In genomic region chr19:7368866-7369265, GRCh38 we compare ENCODE assay signal across 8 cellular contexts. TPM values are rescaled to one million over a fixed set of nuclear protein-coding genes. Genes with fewer than 3 reads are reported as not detected.
DNase-seq lines count a peak whose midpoint lies in the region; ATAC-seq and TF ChIP-seq lines count a peak whose summit lies in the region.
"Not testable (repeated sequence)": the region's sequence is repeated elsewhere in the genome, so short reads cannot be mapped to it uniquely, and the experiment has no call there.

No MANE protein-coding gene starts in this region.

- H3K4me1 Mint-ChIP-seq in activated CD8-positive, alpha-beta T cell treated with anti-CD3 and anti-CD28 coated beads for 36 hours (ENCODE audit: low read depth); nephron progenitor cell; stimulated activated naive CD8-positive, alpha-beta T cell treated with anti-CD3 and anti-CD28 coated beads, Interleukin-15, Interleukin-2, amounts not matched to agents 100 ng/mL and 50 ng/mL, for 24 hours (ENCODE audit: low read depth): not testable (repeated sequence)

- not testable (repeated sequence) for H3K4me2 ChIP-seq in PC-9

- peak overlapping the region; percentile 52 for H3K27ac Mint-ChIP-seq in activated CD8-positive, alpha-beta T cell treated with anti-CD3 and anti-CD28 coated beads for 36 hours
- H3K27ac Mint-ChIP-seq in nephron progenitor cell, result peak overlapping the region; percentile 73
- H3K27ac Mint-ChIP-seq in stimulated activated naive CD8-positive, alpha-beta T cell treated with anti-CD3 and anti-CD28 coated beads, Interleukin-15, Interleukin-2, amounts not matched to agents 100 ng/mL and 50 ng/mL, for 24 hours, result peak overlapping the region; percentile 26

- H3K4me3 ChIP-seq in AG10803 (ENCODE audit: low read length); HEK293 (ENCODE audit: low read depth, low read length); PC-9; breast epithelium: not testable (repeated sequence)

- not testable (repeated sequence) for H3K4me1 ChIP-seq in HEK293 (ENCODE audit: control insufficient read depth, insufficient read depth, low read length); PC-9 (replicated peaks; ENCODE audit: insufficient read depth); breast epithelium

- not testable (repeated sequence) for TF ChIP-seq CTCF in AG10803 (conservative IDR thresholded peaks at IDR 0.05; ENCODE audit: low read length); HEK293 (tag by site-specific recombination; IDR thresholded peaks at IDR 0.05); PC-9 (conservative IDR thresholded peaks at IDR 0.05); activated CD8-positive, alpha-beta T cell treated with anti-CD3 and anti-CD28 coated beads for 36 hours (IDR thresholded peaks at IDR 0.05); breast epithelium (IDR thresholded peaks at IDR 0.05); nephron progenitor cell (IDR thresholded peaks at IDR 0.05)

- H3K27me3 Mint-ChIP-seq in activated CD8-positive, alpha-beta T cell treated with anti-CD3 and anti-CD28 coated beads for 36 hours; stimulated activated naive CD8-positive, alpha-beta T cell treated with anti-CD3 and anti-CD28 coated beads, Interleukin-15, Interleukin-2, amounts not matched to agents 100 ng/mL and 50 ng/mL, for 24 hours: not testable (repeated sequence)
- H3K27me3 Mint-ChIP-seq in nephron progenitor cell (ENCODE audit: low read depth, poor library complexity), result peaks cover 38% of the 10 kb centered on the region

- H3F3A ChIP-seq in PC-9 (ENCODE audit: insufficient read depth, low read depth), result peaks cover 17% of the 10 kb centered on the region; the same call in 1 of the 2 replicates

- CTCF ChIA-PET in HEK293 (lab: Yijun Ruan, JAX), result interaction anchor here (0.7 kb wide), 1 partner anchor 288 kb away, joined by 3 read pairs; no protein-coding TSS in a partner anchor
- CTCF ChIA-PET in PC-9 (lab: Charles Lee), result not testable (repeated sequence)
- CTCF ChIA-PET in activated CD8-positive, alpha-beta T cell treated with anti-CD3 and anti-CD28 coated beads for 36 hours (lab: Charles Lee), result interaction anchor here (2.0 kb wide), 1 partner anchor 10 kb away, joined by 6 read pairs; no protein-coding TSS in a partner anchor

- TF ChIP-seq POLR2A in breast epithelium (IDR thresholded peaks at IDR 0.05), result not testable (repeated sequence)

- H3K79me2 ChIP-seq in PC-9 (ENCODE audit: low read depth), result not testable (repeated sequence)

- DNase-seq in AG10803 (ENCODE audit: low read depth) (peak; percentile 54), PC-9 (peak in 1 of 2 experiments; percentile 49), Right ventricle myocardium superior (peak; percentile 45)
- not testable (repeated sequence) for DNase-seq in activated CD8-positive, alpha-beta T cell treated with anti-CD3 and anti-CD28 coated beads for 36 hours; breast epithelium (ENCODE audit: low spot score in 2 of 2); nephron progenitor cell

- ATAC-seq in activated CD8-positive, alpha-beta T cell treated with anti-CD3 and anti-CD28 coated beads for 36 hours; Right ventricle myocardium superior (ENCODE audit: poor library complexity): not testable (repeated sequence)

- H3K9me2 ChIP-seq in PC-9 (ENCODE audit: insufficient read depth), result not testable (repeated sequence)

- not testable (repeated sequence) for H3K4me3 Mint-ChIP-seq in activated CD8-positive, alpha-beta T cell treated with anti-CD3 and anti-CD28 coated beads for 36 hours; nephron progenitor cell; stimulated activated naive CD8-positive, alpha-beta T cell treated with anti-CD3 and anti-CD28 coated beads, Interleukin-15, Interleukin-2, amounts not matched to agents 100 ng/mL and 50 ng/mL, for 24 hours

- POLR2A ChIA-PET in HEK293 (lab: Yijun Ruan, JAX); activated CD8-positive, alpha-beta T cell treated with anti-CD3 and anti-CD28 coated beads for 36 hours (lab: Charles Lee): not testable (repeated sequence)
- POLR2A ChIA-PET in PC-9 (lab: Charles Lee; ENCODE audit: unreplicated experiment), result interaction anchor here (0.6 kb wide), 1 partner anchor 352 kb away, joined by 6 read pairs; no protein-coding TSS in a partner anchor

- H3K36me3 ChIP-seq in HEK293 (ENCODE audit: control insufficient read depth in 2 of 2, insufficient read depth in 1 of 2, low read length in 2 of 2); PC-9 (ENCODE audit: low read depth); breast epithelium: not testable (repeated sequence)

- not testable (repeated sequence) for H3K27me3 ChIP-seq in PC-9 (ENCODE audit: insufficient read depth, low read depth); breast epithelium

- not testable (repeated sequence) for BruUV-seq in PC-9 (replicated peaks; lab: Mats Ljungman, UMichigan)

- not testable (repeated sequence) for H3K9me3 Mint-ChIP-seq in activated CD8-positive, alpha-beta T cell treated with anti-CD3 and anti-CD28 coated beads for 36 hours; nephron progenitor cell; stimulated activated naive CD8-positive, alpha-beta T cell treated with anti-CD3 and anti-CD28 coated beads, Interleukin-15, Interleukin-2, amounts not matched to agents 100 ng/mL and 50 ng/mL, for 24 hours

- H4K20me1 ChIP-seq in PC-9 (ENCODE audit: insufficient read depth), result not testable (repeated sequence)

- peaks cover 16% of the 10 kb centered on the region for H3K36me3 Mint-ChIP-seq in activated CD8-positive, alpha-beta T cell treated with anti-CD3 and anti-CD28 coated beads for 36 hours (ENCODE audit: low read depth)
- not testable (repeated sequence) for H3K36me3 Mint-ChIP-seq in nephron progenitor cell (ENCODE audit: low read depth)
- H3K36me3 Mint-ChIP-seq in stimulated activated naive CD8-positive, alpha-beta T cell treated with anti-CD3 and anti-CD28 coated beads, Interleukin-15, Interleukin-2, amounts not matched to agents 100 ng/mL and 50 ng/mL, for 24 hours (ENCODE audit: low read depth), result peaks cover 20% of the 10 kb centered on the region

- H2AFZ ChIP-seq in PC-9, result not testable (repeated sequence)

- intact Hi-C loops in PC-9 (cut with micrococcal nuclease; ENCODE audit: unreplicated experiment); breast epithelium (cut with DNase I; ENCODE audit: low total_unique reads); Right ventricle myocardium superior (cut with DNase I): not testable (repeated sequence)
- intact Hi-C loops in activated CD8-positive, alpha-beta T cell treated with anti-CD3 and anti-CD28 coated beads for 36 hours (cut with micrococcal nuclease), result loop anchor here (10.0 kb wide), 1 partner anchor 436 kb away; no protein-coding TSS in a partner anchor

- not testable (repeated sequence) for H3K9me3 ChIP-seq in HEK293 (ENCODE audit: control insufficient read depth, insufficient read depth, low read depth, low read length); PC-9 (ENCODE audit: insufficient read depth, low read depth); breast epithelium

- H3K27ac ChIP-seq in HEK293 (ENCODE audit: extremely low read depth, low read depth, low read length), result not testable (repeated sequence)
- H3K27ac ChIP-seq in PC-9, result peak overlapping the region; percentile 16; the same call in 1 of the 2 replicates
- peak overlapping the region; percentile 17 to 75 for H3K27ac ChIP-seq in breast epithelium

TF ChIP-seq in HEK293, 187 proteins besides CTCF, POLR2A, EP300 and RAD21:
- peak; percentile 24; the same call in 1 of the 2 replicates for TF ChIP-seq SP7 (tag by site-specific recombination; IDR thresholded peaks at IDR 0.05)

RNA-seq across cellular contexts. Expression of gene ARHGEF18, which starts 20.1 kb away (rescaled TPM):
- total RNA-seq in PC-9 (2021) (58.2 and 77.4 TPM in 2 replicates), breast epithelium (10 to 100 TPM; 16.8 to 23.3 (median 22.9) TPM), Right ventricle myocardium superior (7.0 TPM)
- 10 to 100 TPM; 25.9 to 36.4 TPM for total RNA-seq in activated CD8-positive, alpha-beta T cell treated with anti-CD3 and anti-CD28 coated beads for 36 hours
